In genomic region chr13:29933401-29933800, GRCh38 we compare ENCODE assay signal across 6 cellular contexts.
"Had no signal": no experiment of that assay in that cellular context is flagged by ENCODE, and none has a peak within 500 bp of the region (broad histone marks: within the 10 kb centered on the region; RNA-seq: fewer than 3 reads in every experiment).

No MANE protein-coding gene starts in this region.

- H3K4me3 Mint-ChIP-seq: GM23338, H9 had no signal

- H3K9me3 Mint-ChIP-seq: H9 had no signal

- H3K27ac Mint-ChIP-seq: GM23338, H9 had no signal

- DNase-seq: H9, HCEC 1CT, IMR-90, KG1 had no signal

- ATAC-seq: GM23338, K562 had no signal

- H3K4me3 ChIP-seq: GM23338, K562 had no signal
